In the genomic region with DNA sequence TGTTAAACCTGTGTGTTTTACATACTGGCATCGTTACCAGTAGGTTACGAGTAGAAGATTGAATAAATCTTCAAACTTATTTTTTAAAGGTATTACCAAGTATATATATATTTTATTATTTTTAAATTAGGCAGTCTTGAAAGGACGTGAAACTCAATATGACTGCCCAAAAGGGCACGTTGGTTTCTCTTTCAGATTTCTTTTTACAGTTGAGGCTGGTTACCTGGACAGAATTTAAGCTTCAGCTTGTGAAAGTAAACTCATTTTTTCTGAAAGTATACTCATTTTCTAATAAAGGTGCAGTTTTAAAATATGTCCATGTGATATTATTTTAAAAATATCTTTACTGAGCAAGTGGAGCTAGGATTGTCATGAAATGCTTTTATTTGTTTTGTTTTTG, we compare ENCODE assay signal across 1 cellular context.
TF ChIP-seq lines count a peak whose summit lies in the region.

No MANE protein-coding gene starts in this region.

TF ChIP-seq in HepG2, 621 proteins besides CTCF, POLR2A, EP300 and RAD21:
- TF ChIP-seq HCFC1 (IDR thresholded peaks at IDR 0.05; ENCODE audit: low read depth, low read length) (no peak), HNRNPL (IDR thresholded peaks at IDR 0.05; ENCODE audit: low read depth, low read length) (no peak), ZNF207 (IDR thresholded peaks at IDR 0.05; ENCODE audit: borderline replicate concordance) (no peak), ZNF629 (CRISPR knock-in tag; conservative IDR thresholded peaks at IDR 0.05) (no peak), ZNF652 (CRISPR knock-in tag; IDR thresholded peaks at IDR 0.05; ENCODE audit: borderline replicate concordance, low read depth) (no peak), ETV5 (CRISPR knock-in tag; IDR thresholded peaks at IDR 0.05; ENCODE audit: borderline replicate concordance) (no peak), NR3C1 (CRISPR knock-in tag; IDR thresholded peaks at IDR 0.05) (no peak), GTF3A (CRISPR knock-in tag; conservative IDR thresholded peaks at IDR 0.05) (no peak), ZNF558 (CRISPR knock-in tag; IDR thresholded peaks at IDR 0.05; ENCODE audit: borderline replicate concordance) (no peak)
- TF ChIP-seq, protein P1, sequence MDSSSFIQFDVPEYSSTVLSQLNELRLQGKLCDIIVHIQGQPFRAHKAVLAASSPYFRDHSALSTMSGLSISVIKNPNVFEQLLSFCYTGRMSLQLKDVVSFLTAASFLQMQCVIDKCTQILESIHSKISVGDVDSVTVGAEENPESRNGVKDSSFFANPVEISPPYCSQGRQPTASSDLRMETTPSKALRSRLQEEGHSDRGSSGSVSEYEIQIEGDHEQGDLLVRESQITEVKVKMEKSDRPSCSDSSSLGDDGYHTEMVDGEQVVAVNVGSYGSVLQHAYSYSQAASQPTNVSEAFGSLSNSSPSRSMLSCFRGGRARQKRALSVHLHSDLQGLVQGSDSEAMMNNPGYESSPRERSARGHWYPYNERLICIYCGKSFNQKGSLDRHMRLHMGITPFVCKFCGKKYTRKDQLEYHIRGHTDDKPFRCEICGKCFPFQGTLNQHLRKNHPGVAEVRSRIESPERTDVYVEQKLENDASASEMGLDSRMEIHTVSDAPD (CRISPR knock-in tag; IDR thresholded peaks at IDR 0.05), result no peak
- TF ChIP-seq, protein P2, sequence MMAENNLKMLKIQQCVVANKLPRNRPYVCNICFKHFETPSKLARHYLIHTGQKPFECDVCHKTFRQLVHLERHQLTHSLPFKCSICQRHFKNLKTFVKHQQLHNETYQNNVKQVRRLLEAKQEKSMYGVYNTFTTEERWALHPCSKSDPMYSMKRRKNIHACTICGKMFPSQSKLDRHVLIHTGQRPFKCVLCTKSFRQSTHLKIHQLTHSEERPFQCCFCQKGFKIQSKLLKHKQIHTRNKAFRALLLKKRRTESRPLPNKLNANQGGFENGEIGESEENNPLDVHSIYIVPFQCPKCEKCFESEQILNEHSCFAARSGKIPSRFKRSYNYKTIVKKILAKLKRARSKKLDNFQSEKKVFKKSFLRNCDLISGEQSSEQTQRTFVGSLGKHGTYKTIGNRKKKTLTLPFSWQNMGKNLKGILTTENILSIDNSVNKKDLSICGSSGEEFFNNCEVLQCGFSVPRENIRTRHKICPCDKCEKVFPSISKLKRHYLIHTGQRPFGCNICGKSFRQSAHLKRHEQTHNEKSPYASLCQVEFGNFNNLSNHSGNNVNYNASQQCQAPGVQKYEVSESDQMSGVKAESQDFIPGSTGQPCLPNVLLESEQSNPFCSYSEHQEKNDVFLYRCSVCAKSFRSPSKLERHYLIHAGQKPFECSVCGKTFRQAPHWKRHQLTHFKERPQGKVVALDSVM (CRISPR knock-in tag; IDR thresholded peaks at IDR 0.05), result no peak
- TF ChIP-seq, protein P3, sequence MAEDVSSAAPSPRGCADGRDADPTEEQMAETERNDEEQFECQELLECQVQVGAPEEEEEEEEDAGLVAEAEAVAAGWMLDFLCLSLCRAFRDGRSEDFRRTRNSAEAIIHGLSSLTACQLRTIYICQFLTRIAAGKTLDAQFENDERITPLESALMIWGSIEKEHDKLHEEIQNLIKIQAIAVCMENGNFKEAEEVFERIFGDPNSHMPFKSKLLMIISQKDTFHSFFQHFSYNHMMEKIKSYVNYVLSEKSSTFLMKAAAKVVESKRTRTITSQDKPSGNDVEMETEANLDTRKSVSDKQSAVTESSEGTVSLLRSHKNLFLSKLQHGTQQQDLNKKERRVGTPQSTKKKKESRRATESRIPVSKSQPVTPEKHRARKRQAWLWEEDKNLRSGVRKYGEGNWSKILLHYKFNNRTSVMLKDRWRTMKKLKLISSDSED (CRISPR knock-in tag; IDR thresholded peaks at IDR 0.05), result no peak
- TF ChIP-seq, protein P4, sequence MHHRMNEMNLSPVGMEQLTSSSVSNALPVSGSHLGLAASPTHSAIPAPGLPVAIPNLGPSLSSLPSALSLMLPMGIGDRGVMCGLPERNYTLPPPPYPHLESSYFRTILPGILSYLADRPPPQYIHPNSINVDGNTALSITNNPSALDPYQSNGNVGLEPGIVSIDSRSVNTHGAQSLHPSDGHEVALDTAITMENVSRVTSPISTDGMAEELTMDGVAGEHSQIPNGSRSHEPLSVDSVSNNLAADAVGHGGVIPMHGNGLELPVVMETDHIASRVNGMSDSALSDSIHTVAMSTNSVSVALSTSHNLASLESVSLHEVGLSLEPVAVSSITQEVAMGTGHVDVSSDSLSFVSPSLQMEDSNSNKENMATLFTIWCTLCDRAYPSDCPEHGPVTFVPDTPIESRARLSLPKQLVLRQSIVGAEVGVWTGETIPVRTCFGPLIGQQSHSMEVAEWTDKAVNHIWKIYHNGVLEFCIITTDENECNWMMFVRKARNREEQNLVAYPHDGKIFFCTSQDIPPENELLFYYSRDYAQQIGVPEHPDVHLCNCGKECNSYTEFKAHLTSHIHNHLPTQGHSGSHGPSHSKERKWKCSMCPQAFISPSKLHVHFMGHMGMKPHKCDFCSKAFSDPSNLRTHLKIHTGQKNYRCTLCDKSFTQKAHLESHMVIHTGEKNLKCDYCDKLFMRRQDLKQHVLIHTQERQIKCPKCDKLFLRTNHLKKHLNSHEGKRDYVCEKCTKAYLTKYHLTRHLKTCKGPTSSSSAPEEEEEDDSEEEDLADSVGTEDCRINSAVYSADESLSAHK (CRISPR knock-in tag; IDR thresholded peaks at IDR 0.05; ENCODE audit: borderline replicate concordance), result no peak
- TF ChIP-seq, protein P5, sequence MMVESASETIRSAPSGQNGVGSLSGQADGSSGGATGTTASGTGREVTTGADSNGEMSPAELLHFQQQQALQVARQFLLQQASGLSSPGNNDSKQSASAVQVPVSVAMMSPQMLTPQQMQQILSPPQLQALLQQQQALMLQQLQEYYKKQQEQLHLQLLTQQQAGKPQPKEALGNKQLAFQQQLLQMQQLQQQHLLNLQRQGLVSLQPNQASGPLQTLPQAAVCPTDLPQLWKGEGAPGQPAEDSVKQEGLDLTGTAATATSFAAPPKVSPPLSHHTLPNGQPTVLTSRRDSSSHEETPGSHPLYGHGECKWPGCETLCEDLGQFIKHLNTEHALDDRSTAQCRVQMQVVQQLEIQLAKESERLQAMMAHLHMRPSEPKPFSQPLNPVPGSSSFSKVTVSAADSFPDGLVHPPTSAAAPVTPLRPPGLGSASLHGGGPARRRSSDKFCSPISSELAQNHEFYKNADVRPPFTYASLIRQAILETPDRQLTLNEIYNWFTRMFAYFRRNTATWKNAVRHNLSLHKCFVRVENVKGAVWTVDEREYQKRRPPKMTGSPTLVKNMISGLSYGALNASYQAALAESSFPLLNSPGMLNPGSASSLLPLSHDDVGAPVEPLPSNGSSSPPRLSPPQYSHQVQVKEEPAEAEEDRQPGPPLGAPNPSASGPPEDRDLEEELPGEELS (CRISPR knock-in tag; IDR thresholded peaks at IDR 0.05), result no peak
TF ChIP-seq in HepG2: peak in this region for 0.
